In genomic region chr3:9715764-9716437, GRCh38 we compare ENCODE assay signal across 9 cellular contexts. TPM values are rescaled to one million over a fixed set of nuclear protein-coding genes. Genes with fewer than 3 reads are reported as not detected.
DNase-seq lines count a peak whose midpoint lies in the region; ATAC-seq, FAIRE-seq and TF ChIP-seq lines count a peak whose summit lies in the region.
"Had no signal": no experiment of that assay in that cellular context is flagged by ENCODE, and none has a peak within 500 bp of the region (broad histone marks: within the 10 kb centered on the region; RNA-seq: fewer than 3 reads in every experiment).

No MANE protein-coding gene starts in this region.

- no peak overlapping the region for H3K4me3 Mint-ChIP-seq in stimulated activated effector memory CD8-positive, alpha-beta T cell treated with anti-CD3 and anti-CD28 coated beads, Interleukin-12 subunit alpha, Interleukin-12 subunit beta, amount 100 ng/mL, for 72 hours

- TF ChIP-seq POLR2A in Peyer's patch (IDR thresholded peaks at IDR 0.05), result no peak

- TF ChIP-seq CTCF in Peyer's patch (IDR thresholded peaks at IDR 0.05) (peak in 4 of 6 experiments; percentile 53 to 95 (median 88)), bronchial epithelial cell (IDR thresholded peaks at IDR 0.05; ENCODE audit: insufficient read depth, low read length, severe bottlenecking) (peak; percentile 90)

- H3K9me3 Mint-ChIP-seq in stimulated activated effector memory CD8-positive, alpha-beta T cell treated with anti-CD3 and anti-CD28 coated beads, Interleukin-12 subunit alpha, Interleukin-12 subunit beta, amount 100 ng/mL, for 72 hours, result no peaks in the 10 kb centered on the region

- peak; percentile 85 for ATAC-seq in stimulated activated effector memory CD8-positive, alpha-beta T cell treated with anti-CD3 and anti-CD28 coated beads, Interleukin-12 subunit alpha, Interleukin-12 subunit beta, amount 100 ng/mL, for 72 hours
- ATAC-seq in HG03439 (IDR thresholded peaks at IDR 0.05; ENCODE audit: unreplicated experiment), result no peak

- H3K27me3 ChIP-seq in Peyer's patch, result no peaks in the 10 kb centered on the region
- H3K27me3 ChIP-seq in bronchial epithelial cell (ENCODE audit: control insufficient read depth, insufficient read depth, low read length), result peaks cover 2% of the 10 kb centered on the region
- H3K27me3 ChIP-seq in layer of hippocampus (ENCODE audit: control insufficient read depth, insufficient read depth, low read length), result no peaks in the 10 kb centered on the region

- H3K36me3 ChIP-seq in Peyer's patch (no peaks in the 10 kb centered on the region), bronchial epithelial cell (ENCODE audit: control insufficient read depth, insufficient read depth, low read length) (no peaks in the 10 kb centered on the region)

- H3K4me1 ChIP-seq in Peyer's patch, result peaks cover 0 to 13% (median 0%) of the 10 kb centered on the region in 4 donors

- H3K4me1 Mint-ChIP-seq in stimulated activated effector memory CD8-positive, alpha-beta T cell treated with anti-CD3 and anti-CD28 coated beads, Interleukin-12 subunit alpha, Interleukin-12 subunit beta, amount 100 ng/mL, for 72 hours, result peaks cover 6% of the 10 kb centered on the region

- no peaks in the 10 kb centered on the region for H3K9me3 ChIP-seq in Peyer's patch

- H3K27ac Mint-ChIP-seq in stimulated activated effector memory CD8-positive, alpha-beta T cell treated with anti-CD3 and anti-CD28 coated beads, Interleukin-12 subunit alpha, Interleukin-12 subunit beta, amount 100 ng/mL, for 72 hours, result no peak overlapping the region

- H3K36me3 Mint-ChIP-seq in stimulated activated effector memory CD8-positive, alpha-beta T cell treated with anti-CD3 and anti-CD28 coated beads, Interleukin-12 subunit alpha, Interleukin-12 subunit beta, amount 100 ng/mL, for 72 hours, result no peaks in the 10 kb centered on the region

- H3K27ac ChIP-seq in Peyer's patch, result no peak overlapping the region
- peak overlapping the region; percentile 35 for H3K27ac ChIP-seq in layer of hippocampus (ENCODE audit: low read depth, low read length)

- DNase-seq in activated T-cell treated with anti-CD3 and anti-CD28 coated beads, Interleukin-2, amount 50 U/mL, for 48 hours, result peak; percentile 57 to 65
- no peak for DNase-seq in activated T-cell treated with anti-CD3 and anti-CD28 coated beads for 4 hours
- peak; percentile 28 to 90 (median 68) for DNase-seq in Peyer's patch
- peak; percentile 78 for DNase-seq in bronchial epithelial cell (ENCODE audit: low read depth)
- DNase-seq in stimulated activated effector memory CD8-positive, alpha-beta T cell treated with anti-CD3 and anti-CD28 coated beads, Interleukin-12 subunit alpha, Interleukin-12 subunit beta, amount 100 ng/mL, for 72 hours (ENCODE audit: low spot score in 2 of 2), result no peak
- no peak for DNase-seq in foreskin melanocyte

- no peak for FAIRE-seq in bronchial epithelial cell (lab: Jason Lieb, UNC)
- FAIRE-seq: colon had no signal

- H3K4me3 ChIP-seq in Peyer's patch (no peak overlapping the region), bronchial epithelial cell (ENCODE audit: low read depth, low read length) (no peak overlapping the region)

RNA-seq across cellular contexts. Expression of gene CPNE9, which starts 12.3 kb away (rescaled TPM):
- total RNA-seq in Peyer's patch (not detected), bronchial epithelial cell (not detected in 2 replicates)

RNA-seq across cellular contexts. Expression of gene BRPF1, which starts 15.6 kb away (rescaled TPM):
- total RNA-seq in Peyer's patch, result 10 to 100 TPM; 16.8 to 43.7 (median 25.6) TPM
- total RNA-seq in bronchial epithelial cell, result 14.0 and 14.7 TPM in 2 replicates

RNA-seq across cellular contexts. Expression of gene OGG1, which starts 33.9 kb away (rescaled TPM):
- total RNA-seq in Peyer's patch (100 to 1,000 TPM in 1 of 4 donors, 10 to 100 TPM in 3; 51.2 to 163 (median 74.1) TPM), bronchial epithelial cell (21.6 and 26.5 TPM in 2 replicates)

RNA-seq across cellular contexts. Expression of gene CAMK1, which starts 53.8 kb away (rescaled TPM):
- 10 to 100 TPM in 2 of 4 donors, 1 to 10 TPM in 2; 5.6 to 51.2 (median 10.4) TPM for total RNA-seq in Peyer's patch
- 18.2 and 36.4 TPM in 2 replicates for total RNA-seq in bronchial epithelial cell

Comparison
In these comparisons a context has a peak if more than half of its experiments do, and no peak if none do; other contexts are left out.
1. DNase-seq: peak in activated T-cell treated with anti-CD3 and anti-CD28 coated beads, Interleukin-2, amount 50 U/mL, for 48 hours (2 of 2), Peyer's patch (3 of 3) and bronchial epithelial cell (single experiment); none in activated T-cell treated with anti-CD3 and anti-CD28 coated beads for 4 hours (single experiment), stimulated activated effector memory CD8-positive, alpha-beta T cell treated with anti-CD3 and anti-CD28 coated beads, Interleukin-12 subunit alpha, Interleukin-12 subunit beta, amount 100 ng/mL, for 72 hours (0 of 2) and foreskin melanocyte (single experiment).